ENCODE assay signal across 19 cellular contexts in genomic region chr1:93503816-93504215, GRCh38. TPM values are rescaled to one million over a fixed set of nuclear protein-coding genes. Genes with fewer than 3 reads are reported as not detected.
DNase-seq lines count a peak whose midpoint lies in the region; ATAC-seq, FAIRE-seq and TF ChIP-seq lines count a peak whose summit lies in the region.
"Had no signal": no experiment of that assay in that cellular context is flagged by ENCODE, and none has a peak within 500 bp of the region (broad histone marks: within the 10 kb centered on the region; RNA-seq: fewer than 3 reads in every experiment).

No MANE protein-coding gene starts in this region.

- H2AFZ ChIP-seq in K562 (ENCODE audit: low read depth, low read length) = peak overlapping the region; percentile 60

- no peak for TF ChIP-seq EP300 in K562 (IDR thresholded peaks at IDR 0.05; ENCODE audit: low read length)

- POLR2A ChIA-PET in K562 (lab: Yijun Ruan, JAX) = interaction anchor here (1.0 to 1.1 kb wide), 3 partner anchors 15 to 57 kb away, joined by 3 to 4 read pairs (median 3); no protein-coding TSS in a partner anchor

- in situ Hi-C loops in K562 (cut with MboI) = no loop called here

- H3K27ac ChIP-seq in left ventricle myocardium inferior (replicated peaks) (peak overlapping the region; percentile 55), K562 (ENCODE audit: extremely low read depth, low read depth, low read length) (peak overlapping the region; percentile 81)
- H3K27ac ChIP-seq: 22Rv1, A549, BLaER1 had no signal

- no peaks in the 10 kb centered on the region for H3K36me3 ChIP-seq in left ventricle myocardium inferior
- H3K36me3 ChIP-seq in K562 (ENCODE audit: control insufficient read depth, insufficient read depth, low read length) = no peaks in the 10 kb centered on the region; the same call in 1 of the 3 replicates
- H3K36me3 ChIP-seq: BE2C had no signal

- no peak for TF ChIP-seq CTCF in left ventricle myocardium inferior (IDR thresholded peaks at IDR 0.05; ENCODE audit: borderline replicate concordance)
- no peak for TF ChIP-seq CTCF in K562 (IDR thresholded peaks at IDR 0.05 in 2 of 3, conservative IDR thresholded peaks at IDR 0.05 in 1 of 3; ENCODE audit: insufficient read depth in 2 of 3, low read depth in 1 of 3, low read length in 3 of 3)

- H4K20me1 ChIP-seq in K562 (replicated peaks; ENCODE audit: control insufficient read depth, insufficient read depth, low read length) = no peaks in the 10 kb centered on the region

- FAIRE-seq in K562 (lab: Jason Lieb, UNC) = no peak
- FAIRE-seq: A549, GM12878, GM18507 had no signal

- H3K4me1 ChIP-seq in left ventricle myocardium inferior = peaks cover 32% of the 10 kb centered on the region
- H3K4me1 ChIP-seq in K562 (replicated peaks in 1 of 2; ENCODE audit: control insufficient read depth in 2 of 2, insufficient read depth in 2 of 2, low read length in 2 of 2) = peaks cover 4 to 47% of the 10 kb centered on the region in 2 experiments; a peak in 4 of 5 replicates
- H3K4me1 ChIP-seq: A549, BE2C, BLaER1 had no signal

- BruUV-seq in K562 (replicated peaks; lab: Mats Ljungman, UMichigan) = no TSS peak

- H3K27me3 ChIP-seq in left ventricle myocardium inferior (ENCODE audit: low read depth) (no peaks in the 10 kb centered on the region), K562 (ENCODE audit: control insufficient read depth in 2 of 2, insufficient read depth in 2 of 2, low read length in 2 of 2) (no peaks in the 10 kb centered on the region)
- H3K27me3 ChIP-seq: BE2C, BLaER1 had no signal

- no peaks in the 10 kb centered on the region for H3K9me1 ChIP-seq in K562 (ENCODE audit: control insufficient read depth, insufficient read depth, low read length)

- no peak for TF ChIP-seq RAD21 in K562 (CRISPR knock-in tag; conservative IDR thresholded peaks at IDR 0.05 in 1 of 2, IDR thresholded peaks at IDR 0.05 in 1 of 2)

- CTCF ChIA-PET in K562 (lab: Yijun Ruan, JAX; ENCODE audit: low intra/inter-chr PET ratio) = no interaction called here

- H3K79me2 ChIP-seq in K562 (ENCODE audit: control insufficient read depth, insufficient read depth, low read length) = peaks cover 17% of the 10 kb centered on the region; the same call in 1 of the 3 replicates

- no peak for TF ChIP-seq POLR2A in K562 (conservative IDR thresholded peaks at IDR 0.05)

- ATAC-seq in Right ventricle myocardium superior (ENCODE audit: poor library complexity) = no peak
- no peak for ATAC-seq in K562
- no peak for ATAC-seq in GM21737 (IDR thresholded peaks at IDR 0.05; ENCODE audit: unreplicated experiment)
- ATAC-seq in GM18517 (IDR thresholded peaks at IDR 0.05; ENCODE audit: unreplicated experiment) = no peak
- ATAC-seq: A549, GM12878 had no signal

- peak overlapping the region; percentile 59; the same call in 1 of the 2 replicates for H3K4me2 ChIP-seq in K562 (ENCODE audit: insufficient read depth, low read length)
- H3K4me2 ChIP-seq: A549, BLaER1 had no signal

- no peaks in the 10 kb centered on the region for H3K9me3 ChIP-seq in left ventricle myocardium inferior (replicated peaks)
- peaks cover 4% of the 10 kb centered on the region for H3K9me3 ChIP-seq in K562 (replicated peaks; ENCODE audit: control insufficient read depth, insufficient read depth, low read depth, low read length)
- H3K9me3 ChIP-seq: A549, BE2C had no signal

- H3K4me3 ChIP-seq in left ventricle myocardium inferior (no peak overlapping the region), K562 (no peak overlapping the region)
- H3K4me3 ChIP-seq: A549, BLaER1, GM12878 had no signal

- DNase-seq in left ventricle myocardium inferior = no peak
- no peak for DNase-seq in Right ventricle myocardium superior
- DNase-seq in K562 (ENCODE audit: extremely low read depth in 1 of 4, low spot score in 3 of 4) = no peak
- DNase-seq: BE2C; C1 segment of cervical spinal cord; CD4-positive, alpha-beta memory T cell; CD4-positive, CD25-positive, alpha-beta regulatory T cell; CD8-positive, alpha-beta memory T cell; COR-L47; DMS79 treated with DMSO at 0.1 percent for 48 hours; EL; GDM1 had no signal

- H3K9ac ChIP-seq in K562 (ENCODE audit: insufficient read depth in 1 of 2, low read depth in 2 of 2, low read length in 2 of 2) = peak overlapping the region in 1 of 2 experiments; percentile 67; a peak in 2 of 4 replicates
- H3K9ac ChIP-seq: BLaER1 had no signal

- intact Hi-C loops in left ventricle myocardium inferior (cut with micrococcal nuclease) (no loop called here), Right ventricle myocardium superior (cut with DNase I) (no loop called here), K562 (cut with micrococcal nuclease) (loop anchor here (5.0 to 10.0 kb wide), 2 partner anchors 57 to 61 kb away; partner anchors contain the start of gene FNBP1L)

TF ChIP-seq in K562, 482 proteins besides CTCF, POLR2A, EP300 and RAD21:
- TF ChIP-seq MYNN (IDR thresholded peaks at IDR 0.05) = peak; percentile 86
- no peak for TF ChIP-seq MYNN (CRISPR knock-in tag; IDR thresholded peaks at IDR 0.05)
- TF ChIP-seq SPI1 (IDR thresholded peaks at IDR 0.05; ENCODE audit: borderline replicate concordance, low read depth, low read length) = 0 out of 2 replicates have a peak, but pooled peaks have one; percentile 15
- no peak for TF ChIP-seq PURB (CRISPR knock-in tag; IDR thresholded peaks at IDR 0.05; ENCODE audit: low read depth)

RNA-seq across cellular contexts. Expression of gene FNBP1L, which starts 55.9 kb away (rescaled TPM):
- total RNA-seq in left ventricle myocardium inferior (28.0 TPM), Right ventricle myocardium superior (21.0 TPM), K562 (2014; rRNA removed) (4.4 and 5.9 TPM in 2 replicates), K562 (2014; rRNA removed; fragmentation: Illumina TruSeq; extraction: Trizol) (6.1 and 6.6 TPM in 2 replicates), K562 (2015; rRNA removed; fragmentation: Illumina TruSeq; extraction: Trizol) (5.3 and 6.1 TPM in 2 replicates), K562 (2021) (4.4 TPM in 2 replicates)
- total RNA-seq in K562 (2011; cell fraction: chromatin; rRNA removed; ENCODE audit: low replicate concordance) = 2.6 and 11.8 TPM in 2 replicates
- 1.0 and 2.1 TPM in 2 replicates for total RNA-seq in K562 (2011; cell fraction: nucleolus; rRNA removed)
- 5.1 and 7.2 TPM in 2 replicates for total RNA-seq in K562 (2011; cell fraction: nucleoplasm; rRNA removed)
- polyA plus RNA-seq in K562 (2011; rRNA removed) (6.9 and 9.6 TPM in 2 replicates), K562 (2014; fragmentation: Illumina TruSeq; extraction: Trizol) (5.9 and 6.7 TPM in 2 replicates), K562 (2014; fragmentation: Nextera tagmentation; extraction: Ambion mirVana) (1 to 10 TPM; 1.4 to 2.3 TPM), K562 (2014; rRNA removed) (4.1 and 4.7 TPM in 2 replicates)
- 1.4 and 4.7 TPM in 2 replicates for polyA plus RNA-seq in K562 (2011; cell fraction: cytosol; rRNA removed)
- polyA plus RNA-seq in K562 (2011; cell fraction: nucleus; rRNA removed) = 6.6 and 16.4 TPM in 2 replicates
- 3.7 and 4.0 TPM in 2 replicates for polyA plus RNA-seq in K562 (2012)
- polyA minus RNA-seq in K562 (2011; rRNA and poly(A)+ RNA removed) = 10.4 and 19.9 TPM in 2 replicates
- polyA minus RNA-seq in K562 (2011; cell fraction: cytosol; rRNA and poly(A)+ RNA removed) = 2.9 and 3.9 TPM in 2 replicates
- polyA minus RNA-seq in K562 (2011; cell fraction: nucleus; rRNA and poly(A)+ RNA removed) = 6.1 and 20.2 TPM in 2 replicates
